In genomic region chr7:127393370-127394058, GRCh38 we compare ENCODE assay signal across 7 cellular contexts. TPM values are rescaled to one million over a fixed set of nuclear protein-coding genes. Genes with fewer than 3 reads are reported as not detected.
A peak's percentile ranks its signal among the peaks of the same experiment; 100 is the strongest.
DNase-seq lines count a peak whose midpoint lies in the region; ATAC-seq, FAIRE-seq and TF ChIP-seq lines count a peak whose summit lies in the region.

No MANE protein-coding gene starts in this region.

- H3K27me3 ChIP-seq in lower lobe of right lung (ENCODE audit: low read depth): no peaks in the 10 kb centered on the region

- H3K4me1 Mint-ChIP-seq in type B pancreatic cell (ENCODE audit: unreplicated experiment): peaks cover 14% of the 10 kb centered on the region

- H3K9me3 ChIP-seq in lower lobe of right lung: no peaks in the 10 kb centered on the region

- peaks cover 38% of the 10 kb centered on the region for H3K4me1 ChIP-seq in lower lobe of right lung

- H3K4me3 Mint-ChIP-seq in type B pancreatic cell: peak overlapping the region; percentile 97

- DNase-seq in GM12865 (ENCODE audit: low read depth): no peak
- DNase-seq in NCI-H2227 (lab: John Stamatoyannopoulos, UW; ENCODE audit: unreplicated experiment): peak; percentile 38
- DNase-seq in cardiac fibroblast (ENCODE audit: low read depth in 2 of 2): peak in 1 of 2 donors; percentile 20
- DNase-seq in lower lobe of right lung: peak; percentile 46
- no peak for DNase-seq in type B pancreatic cell (ENCODE audit: extremely low spot score, unreplicated experiment)
- no peak for DNase-seq in RCC 7860 (ENCODE audit: low spot score)

- peaks cover 12% of the 10 kb centered on the region for H3K36me3 ChIP-seq in lower lobe of right lung

- no peak for FAIRE-seq in RCC 7860 (lab: Jason Lieb, UNC)

- peaks cover 25% of the 10 kb centered on the region for H3K27me3 Mint-ChIP-seq in type B pancreatic cell

- ATAC-seq in lower lobe of right lung (no peak), HG03280 (IDR thresholded peaks at IDR 0.05; ENCODE audit: unreplicated experiment) (no peak)

- H3K27ac Mint-ChIP-seq in type B pancreatic cell: peak overlapping the region; percentile 88

- H3K36me3 Mint-ChIP-seq in type B pancreatic cell: peaks cover 17% of the 10 kb centered on the region

- intact Hi-C loops in lower lobe of right lung (cut with DNase I): no loop called here

- H3K9me3 Mint-ChIP-seq in type B pancreatic cell: no peaks in the 10 kb centered on the region

- H3K27ac ChIP-seq in lower lobe of right lung: peak overlapping the region; percentile 99

- H3K4me3 ChIP-seq in GM12865 (ENCODE audit: low read depth, low read length) (peak overlapping the region; percentile 60), cardiac fibroblast (replicated peaks in 1 of 2; ENCODE audit: low read depth in 2 of 2, low read length in 2 of 2) (peak overlapping the region; percentile 70 to 88), lower lobe of right lung (peak overlapping the region; percentile 98)

- no peak for TF ChIP-seq CTCF in GM12865 (IDR thresholded peaks at IDR 0.05; ENCODE audit: insufficient read depth, low read depth, low read length, missing control alignments)
- no peak for TF ChIP-seq CTCF in cardiac fibroblast (IDR thresholded peaks at IDR 0.05; ENCODE audit: low read depth, low read length)
- TF ChIP-seq CTCF in lower lobe of right lung (IDR thresholded peaks at IDR 0.05): no peak
- no peak for TF ChIP-seq CTCF in type B pancreatic cell (conservative IDR thresholded peaks at IDR 0.05)

RNA-seq across cellular contexts. Expression of gene ZNF800, which starts 1.0 kb away (rescaled TPM):
- total RNA-seq in lower lobe of right lung (36.6 TPM), type B pancreatic cell (ENCODE audit: low replicate concordance) (25.8 and 26.2 TPM in 2 replicates)

Comparison
In these comparisons a context has a peak if more than half of its experiments do, and no peak if none do; other contexts are left out.
1. DNase-seq: peak in NCI-H2227 (single experiment) and lower lobe of right lung (single experiment); none in GM12865 (single experiment), type B pancreatic cell (single experiment) and RCC 7860 (single experiment).
2. Peak in every context shown above with its lines, with median percentiles within 50 percentile points of each other: H3K4me3 ChIP-seq.